18 cellular contexts compared by ENCODE assay signal in genomic region chr3:43874290-43874689, GRCh38.
"Had no signal": no experiment of that assay in that cellular context is flagged by ENCODE, and none has a peak within 500 bp of the region (broad histone marks: within the 10 kb centered on the region; RNA-seq: fewer than 3 reads in every experiment).

No MANE protein-coding gene starts in this region.

- H3K9me3 ChIP-seq: lower lobe of right lung, ovary, right lobe of liver, stomach, testis, upper lobe of right lung had no signal

- FAIRE-seq: astrocyte, frontal cortex had no signal

- H3K27ac ChIP-seq: cardiac muscle cell, lower lobe of right lung, ovary, right lobe of liver, stomach, testis, upper lobe of right lung had no signal

- H3K4me3 Mint-ChIP-seq: activated T-cell treated with anti-CD3 and anti-CD28 coated beads, Interleukin-2, amount 50 U/mL, for 24 hours; neural crest cell; T-helper 2 cell treated with Interferon-gamma antibody and Interleukin-4, amounts not matched to agents 5 μg/mL and 100 μg/mL, for 36 hours had no signal

- H3K27ac Mint-ChIP-seq: activated T-cell treated with anti-CD3 and anti-CD28 coated beads, Interleukin-2, amount 50 U/mL, for 24 hours; T-helper 2 cell treated with Interferon-gamma antibody and Interleukin-4, amounts not matched to agents 5 μg/mL and 100 μg/mL, for 36 hours had no signal

- ATAC-seq: lower lobe of right lung, right lobe of liver, upper lobe of right lung had no signal

- DNase-seq: activated CD4-positive, alpha-beta T cell treated with anti-CD3 and anti-CD28 coated beads, Interleukin-2, amount 50 U/mL, for 4 hours; activated CD4-positive, CD25-positive, alpha-beta regulatory T cell treated with anti-CD3 and anti-CD28 coated beads, Interleukin-2, amount 50 U/mL, for 72 hours; activated effector memory CD4-positive, alpha-beta T cell treated with Interleukin-2 at 50 U/mL for 16 hours; activated naive CD4-positive, alpha-beta T cell treated with anti-CD3 and anti-CD28 coated beads, Interleukin-2, amount 50 U/mL, for 16 hours; activated T-cell treated with anti-CD3 and anti-CD28 coated beads, Interleukin-2, amount 50 U/mL, for 24 hours; lower lobe of right lung; midbrain; ovary; stomach; SW 1271; testis; upper lobe of right lung had no signal

- H3K27me3 ChIP-seq: cardiac muscle cell, ovary, right lobe of liver, testis had no signal

- H3K36me3 ChIP-seq: cardiac muscle cell, lower lobe of right lung, ovary, right lobe of liver, stomach, upper lobe of right lung had no signal

- H3K9me3 Mint-ChIP-seq: activated T-cell treated with anti-CD3 and anti-CD28 coated beads, Interleukin-2, amount 50 U/mL, for 24 hours; T-helper 2 cell treated with Interferon-gamma antibody and Interleukin-4, amounts not matched to agents 5 μg/mL and 100 μg/mL, for 36 hours had no signal

- H3K4me3 ChIP-seq: cardiac muscle cell, lower lobe of right lung, ovary, right lobe of liver, stomach, testis, upper lobe of right lung had no signal

- H3K4me1 ChIP-seq: right lobe of liver, testis had no signal
